In the genomic region with DNA sequence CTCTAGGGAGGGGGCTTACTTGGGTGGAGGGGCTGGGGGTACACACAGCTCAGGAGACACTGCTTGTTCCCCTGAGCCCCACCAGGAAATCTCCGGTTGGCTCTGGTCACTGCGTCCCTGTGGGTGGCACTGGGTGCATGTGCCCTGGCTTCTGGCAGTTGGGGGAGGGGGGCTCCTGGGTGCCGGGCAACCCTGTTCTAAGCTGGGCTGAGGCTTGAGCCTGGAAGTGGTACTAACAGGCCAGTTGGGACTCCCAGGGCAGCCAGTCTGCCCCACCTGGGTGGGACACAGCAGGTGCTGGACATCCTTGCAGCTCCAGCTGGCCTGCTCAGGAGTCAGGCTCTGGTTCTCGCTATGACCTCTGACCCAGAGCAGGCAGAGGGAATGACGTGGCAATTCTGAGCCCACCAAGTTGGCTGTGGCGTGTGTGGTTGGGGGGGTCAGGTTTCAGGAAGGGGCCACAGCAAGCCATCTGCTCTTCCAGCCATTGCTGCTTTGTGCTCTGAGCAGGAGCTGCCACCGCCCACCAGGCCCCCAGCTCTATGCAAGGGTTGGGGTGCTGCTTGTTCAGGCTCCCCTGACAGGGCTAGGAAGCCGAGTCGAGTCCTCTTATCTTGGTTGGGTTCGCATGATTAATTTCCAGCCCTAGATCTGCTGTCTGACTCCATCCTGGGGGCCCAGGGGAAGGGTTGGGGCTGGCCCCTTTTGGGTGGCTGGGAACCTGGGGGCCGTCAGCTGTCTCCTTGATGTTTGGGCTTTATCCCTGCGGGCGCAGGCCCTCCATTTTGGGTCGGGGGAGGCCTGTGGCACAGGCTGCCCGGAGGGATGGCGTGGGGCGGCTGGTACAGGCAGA, we compare ENCODE assay signal across 1 cellular context.
TF ChIP-seq lines count a peak whose summit lies in the region.

No MANE protein-coding gene starts in this region.

TF ChIP-seq in GM23338, 12 proteins besides CTCF, POLR2A, EP300 and RAD21:
- TF ChIP-seq, protein P1, sequence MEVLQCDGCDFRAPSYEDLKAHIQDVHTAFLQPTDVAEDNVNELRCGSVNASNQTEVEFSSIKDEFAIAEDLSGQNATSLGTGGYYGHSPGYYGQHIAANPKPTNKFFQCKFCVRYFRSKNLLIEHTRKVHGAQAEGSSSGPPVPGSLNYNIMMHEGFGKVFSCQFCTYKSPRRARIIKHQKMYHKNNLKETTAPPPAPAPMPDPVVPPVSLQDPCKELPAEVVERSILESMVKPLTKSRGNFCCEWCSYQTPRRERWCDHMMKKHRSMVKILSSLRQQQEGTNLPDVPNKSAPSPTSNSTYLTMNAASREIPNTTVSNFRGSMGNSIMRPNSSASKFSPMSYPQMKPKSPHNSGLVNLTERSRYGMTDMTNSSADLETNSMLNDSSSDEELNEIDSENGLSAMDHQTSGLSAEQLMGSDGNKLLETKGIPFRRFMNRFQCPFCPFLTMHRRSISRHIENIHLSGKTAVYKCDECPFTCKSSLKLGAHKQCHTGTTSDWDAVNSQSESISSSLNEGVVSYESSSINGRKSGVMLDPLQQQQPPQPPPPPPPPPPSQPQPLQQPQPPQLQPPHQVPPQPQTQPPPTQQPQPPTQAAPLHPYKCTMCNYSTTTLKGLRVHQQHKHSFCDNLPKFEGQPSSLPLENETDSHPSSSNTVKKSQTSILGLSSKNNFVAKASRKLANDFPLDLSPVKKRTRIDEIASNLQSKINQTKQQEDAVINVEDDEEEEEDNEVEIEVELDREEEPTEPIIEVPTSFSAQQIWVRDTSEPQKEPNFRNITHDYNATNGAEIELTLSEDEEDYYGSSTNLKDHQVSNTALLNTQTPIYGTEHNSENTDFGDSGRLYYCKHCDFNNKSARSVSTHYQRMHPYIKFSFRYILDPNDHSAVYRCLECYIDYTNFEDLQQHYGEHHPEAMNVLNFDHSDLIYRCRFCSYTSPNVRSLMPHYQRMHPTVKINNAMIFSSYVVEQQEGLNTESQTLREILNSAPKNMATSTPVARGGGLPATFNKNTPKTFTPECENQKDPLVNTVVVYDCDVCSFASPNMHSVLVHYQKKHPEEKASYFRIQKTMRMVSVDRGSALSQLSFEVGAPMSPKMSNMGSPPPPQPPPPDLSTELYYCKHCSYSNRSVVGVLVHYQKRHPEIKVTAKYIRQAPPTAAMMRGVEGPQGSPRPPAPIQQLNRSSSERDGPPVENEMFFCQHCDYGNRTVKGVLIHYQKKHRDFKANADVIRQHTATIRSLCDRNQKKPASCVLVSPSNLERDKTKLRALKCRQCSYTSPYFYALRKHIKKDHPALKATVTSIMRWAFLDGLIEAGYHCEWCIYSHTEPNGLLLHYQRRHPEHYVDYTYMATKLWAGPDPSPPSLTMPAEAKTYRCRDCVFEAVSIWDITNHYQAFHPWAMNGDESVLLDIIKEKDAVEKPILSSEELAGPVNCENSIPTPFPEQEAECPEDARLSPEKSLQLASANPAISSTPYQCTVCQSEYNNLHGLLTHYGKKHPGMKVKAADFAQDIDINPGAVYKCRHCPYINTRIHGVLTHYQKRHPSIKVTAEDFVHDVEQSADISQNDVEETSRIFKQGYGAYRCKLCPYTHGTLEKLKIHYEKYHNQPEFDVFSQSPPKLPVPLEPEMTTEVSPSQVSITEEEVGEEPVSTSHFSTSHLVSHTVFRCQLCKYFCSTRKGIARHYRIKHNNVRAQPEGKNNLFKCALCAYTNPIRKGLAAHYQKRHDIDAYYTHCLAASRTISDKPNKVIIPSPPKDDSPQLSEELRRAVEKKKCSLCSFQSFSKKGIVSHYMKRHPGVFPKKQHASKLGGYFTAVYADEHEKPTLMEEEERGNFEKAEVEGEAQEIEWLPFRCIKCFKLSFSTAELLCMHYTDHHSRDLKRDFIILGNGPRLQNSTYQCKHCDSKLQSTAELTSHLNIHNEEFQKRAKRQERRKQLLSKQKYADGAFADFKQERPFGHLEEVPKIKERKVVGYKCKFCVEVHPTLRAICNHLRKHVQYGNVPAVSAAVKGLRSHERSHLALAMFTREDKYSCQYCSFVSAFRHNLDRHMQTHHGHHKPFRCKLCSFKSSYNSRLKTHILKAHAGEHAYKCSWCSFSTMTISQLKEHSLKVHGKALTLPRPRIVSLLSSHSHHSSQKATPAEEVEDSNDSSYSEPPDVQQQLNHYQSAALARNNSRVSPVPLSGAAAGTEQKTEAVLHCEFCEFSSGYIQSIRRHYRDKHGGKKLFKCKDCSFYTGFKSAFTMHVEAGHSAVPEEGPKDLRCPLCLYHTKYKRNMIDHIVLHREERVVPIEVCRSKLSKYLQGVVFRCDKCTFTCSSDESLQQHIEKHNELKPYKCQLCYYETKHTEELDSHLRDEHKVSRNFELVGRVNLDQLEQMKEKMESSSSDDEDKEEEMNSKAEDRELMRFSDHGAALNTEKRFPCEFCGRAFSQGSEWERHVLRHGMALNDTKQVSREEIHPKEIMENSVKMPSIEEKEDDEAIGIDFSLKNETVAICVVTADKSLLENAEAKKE (CRISPR knock-in tag; IDR thresholded peaks at IDR 0.05): no peak
- no peak for TF ChIP-seq ZNF331 (CRISPR knock-in tag; IDR thresholded peaks at IDR 0.05; ENCODE audit: low read depth)
